Comparison of ENCODE assay signal across 9 cellular contexts in genomic region chr11:36131719-36132349, GRCh38.
DNase-seq lines count a peak whose midpoint lies in the region; ATAC-seq and TF ChIP-seq lines count a peak whose summit lies in the region.
"Had no signal": no experiment of that assay in that cellular context is flagged by ENCODE, and none has a peak within 500 bp of the region (broad histone marks: within the 10 kb centered on the region; RNA-seq: fewer than 3 reads in every experiment).

No MANE protein-coding gene starts in this region.

- peaks cover 4% of the 10 kb centered on the region for H3K27me3 Mint-ChIP-seq in brain

- DNase-seq in GM12864 (ENCODE audit: low read depth) (no peak), NCI-H1930 (lab: John Stamatoyannopoulos, UW) (peak; percentile 17 to 34), inferior parietal cortex (ENCODE audit: extremely low spot score) (peak; percentile 73), tibial artery (peak; percentile 65 to 69), COR-L47 (lab: John Stamatoyannopoulos, UW) (no peak), DMS79 treated with DMSO at 0.1 percent for 48 hours (lab: John Stamatoyannopoulos, UW) (no peak)
- DNase-seq: naive B cell had no signal

- H3K27ac ChIP-seq in tibial artery = no peak overlapping the region

- H3K4me3 ChIP-seq in GM12864 (ENCODE audit: low read depth, low read length) (no peak overlapping the region), tibial artery (no peak overlapping the region)

- peaks cover 19% of the 10 kb centered on the region for H3K36me3 Mint-ChIP-seq in brain
- H3K36me3 Mint-ChIP-seq: naive B cell had no signal

- H3K4me1 Mint-ChIP-seq in brain = peaks cover 61% of the 10 kb centered on the region
- H3K4me1 Mint-ChIP-seq: naive B cell had no signal

- no peaks in the 10 kb centered on the region for H3K36me3 ChIP-seq in tibial artery

- intact Hi-C loops in tibial artery (cut with DNase I; ENCODE audit: low total_unique reads) = no loop called here

- no peaks in the 10 kb centered on the region for H3K9me3 ChIP-seq in tibial artery

- H3K27me3 ChIP-seq in tibial artery = no peaks in the 10 kb centered on the region

- peak overlapping the region; percentile 76 to 92 (median 78) for H3K27ac Mint-ChIP-seq in brain
- H3K27ac Mint-ChIP-seq: naive B cell had no signal

- TF ChIP-seq CTCF in GM12864 (IDR thresholded peaks at IDR 0.05; ENCODE audit: low read depth, low read length, missing control alignments) = peak; percentile 70
- peak; percentile 85 to 90 for TF ChIP-seq CTCF in brain (conservative IDR thresholded peaks at IDR 0.05)
- TF ChIP-seq CTCF in tibial artery (IDR thresholded peaks at IDR 0.05) = peak; percentile 57 to 61

- peak overlapping the region in 3 of 5 experiments; percentile 5 to 31 (median 13) for H3K4me3 Mint-ChIP-seq in brain
- H3K4me3 Mint-ChIP-seq: naive B cell had no signal

- H3K4me1 ChIP-seq in tibial artery = peaks cover 0 to 4% (median 0%) of the 10 kb centered on the region in 4 donors

- peaks cover 0 to 11% (median 3%) of the 10 kb centered on the region in 5 experiments for H3K9me3 Mint-ChIP-seq in brain
- H3K9me3 Mint-ChIP-seq: naive B cell had no signal

- ATAC-seq in HG03354 (IDR thresholded peaks at IDR 0.05; ENCODE audit: poor library complexity, severe bottlenecking, unreplicated experiment) = no peak

Comparison
In these comparisons a context has a peak if more than half of its experiments do, and no peak if none do; other contexts are left out.
1. DNase-seq: peak in NCI-H1930 (2 of 2), inferior parietal cortex (single experiment) and tibial artery (2 of 2); none in GM12864 (single experiment), COR-L47 (single experiment) and DMS79 treated with DMSO at 0.1 percent for 48 hours (single experiment).
2. Peak in every context shown above with its lines, with median percentiles within 50 percentile points of each other: CTCF ChIP-seq.